ENCODE assay signal across 17 cellular contexts in genomic region chr5:137630972-137631370, GRCh38.
"Had no signal": no experiment of that assay in that cellular context is flagged by ENCODE, and none has a peak within 500 bp of the region (broad histone marks: within the 10 kb centered on the region; RNA-seq: fewer than 3 reads in every experiment).

No MANE protein-coding gene starts in this region.

- H3K36me3 Mint-ChIP-seq: natural killer cell, WTC11 had no signal

- ATAC-seq: gastrocnemius medialis, mucosa of descending colon, natural killer cell had no signal

- H3K9ac ChIP-seq: SK-N-SH had no signal

- H3K4me1 Mint-ChIP-seq: activated CD4-positive, alpha-beta T cell treated with anti-CD3 and anti-CD28 coated beads, Interleukin-2, amount 10 ng/mL, durations not matched to agents 7 days and 5 days; activated naive CD4-positive, alpha-beta T cell treated with anti-CD3 and anti-CD28 coated beads, Interleukin-2, amount 10 ng/mL, durations not matched to agents 7 days and 5 days; natural killer cell had no signal

- H3K4me3 ChIP-seq: breast epithelium, gastrocnemius medialis, mucosa of descending colon, prostate gland, sigmoid colon, stomach had no signal

- H3K27ac Mint-ChIP-seq: activated CD4-positive, alpha-beta T cell treated with anti-CD3 and anti-CD28 coated beads, Interleukin-2, amount 10 ng/mL, durations not matched to agents 7 days and 5 days; activated naive CD4-positive, alpha-beta T cell treated with anti-CD3 and anti-CD28 coated beads, Interleukin-2, amount 10 ng/mL, durations not matched to agents 7 days and 5 days; activated T-helper 2 cell treated with anti-CD3 and anti-CD28 coated beads, Interferon-gamma antibody, Interleukin-2, Interleukin-4, amounts not matched to agents 10 μg/mL and 5 μg/mL and 100 μg/mL, durations not matched to agents 14 hours and 24 hours and 36 hours; natural killer cell; T-helper 1 cell treated with Interleukin-12 subunit alpha and Interleukin-12 subunit beta and Interleukin-4 antibody, amounts not matched to agents 30 μg/mL and 1 μg/mL, for 36 hours had no signal

- H3K4me3 Mint-ChIP-seq: activated CD4-positive, alpha-beta T cell treated with anti-CD3 and anti-CD28 coated beads, Interleukin-2, amount 10 ng/mL, durations not matched to agents 7 days and 5 days; activated naive CD4-positive, alpha-beta T cell treated with anti-CD3 and anti-CD28 coated beads, Interleukin-2, amount 10 ng/mL, durations not matched to agents 7 days and 5 days; natural killer cell; T-helper 1 cell treated with Interleukin-12 subunit alpha and Interleukin-12 subunit beta and Interleukin-4 antibody, amounts not matched to agents 30 μg/mL and 1 μg/mL, for 36 hours; WTC11 had no signal

- H3K4me2 ChIP-seq: SK-N-SH had no signal

- H3K9me3 Mint-ChIP-seq: activated CD4-positive, alpha-beta T cell treated with anti-CD3 and anti-CD28 coated beads, Interleukin-2, amount 10 ng/mL, durations not matched to agents 7 days and 5 days; activated naive CD4-positive, alpha-beta T cell treated with anti-CD3 and anti-CD28 coated beads, Interleukin-2, amount 10 ng/mL, durations not matched to agents 7 days and 5 days; activated T-helper 2 cell treated with anti-CD3 and anti-CD28 coated beads, Interferon-gamma antibody, Interleukin-2, Interleukin-4, amounts not matched to agents 10 μg/mL and 5 μg/mL and 100 μg/mL, durations not matched to agents 14 hours and 24 hours and 36 hours; natural killer cell; T-helper 1 cell treated with Interleukin-12 subunit alpha and Interleukin-12 subunit beta and Interleukin-4 antibody, amounts not matched to agents 30 μg/mL and 1 μg/mL, for 36 hours; WTC11 had no signal

- H3K9me2 ChIP-seq: SK-N-SH had no signal

- DNase-seq: activated CD4-positive, alpha-beta T cell treated with anti-CD3 and anti-CD28 coated beads, Interleukin-2, amount 10 ng/mL, durations not matched to agents 7 days and 5 days; activated naive CD4-positive, alpha-beta T cell treated with anti-CD3 and anti-CD28 coated beads, Interleukin-2, amount 10 ng/mL, durations not matched to agents 7 days and 5 days; gastrocnemius medialis; hippocampal formation; kidney glomerular epithelial cell; mucosa of descending colon; natural killer cell; occipital lobe; sigmoid colon; SK-N-SH; stimulated activated CD4-positive, alpha-beta T cell treated with anti-CD3 and anti-CD28 coated beads, Interleukin-4, amount 100 ng/mL, for 1 hour; stomach had no signal

- H3K27ac ChIP-seq: gastrocnemius medialis, prostate gland, sigmoid colon had no signal

- H3K4me1 ChIP-seq: breast epithelium, prostate gland had no signal

- H3K36me3 ChIP-seq: breast epithelium, gastrocnemius medialis, prostate gland, sigmoid colon, stomach had no signal

- H3K27me3 ChIP-seq: breast epithelium, gastrocnemius medialis, sigmoid colon, stomach had no signal

- H3K9me3 ChIP-seq: breast epithelium, gastrocnemius medialis, mucosa of descending colon, prostate gland, sigmoid colon, SK-N-SH, stomach had no signal

- H3K27me3 Mint-ChIP-seq: activated CD4-positive, alpha-beta T cell treated with anti-CD3 and anti-CD28 coated beads, Interleukin-2, amount 10 ng/mL, durations not matched to agents 7 days and 5 days; activated naive CD4-positive, alpha-beta T cell treated with anti-CD3 and anti-CD28 coated beads, Interleukin-2, amount 10 ng/mL, durations not matched to agents 7 days and 5 days had no signal
